In genomic region chr15:66701422-66702034, GRCh38 we compare ENCODE assay signal across 8 cellular contexts. TPM values are rescaled to one million over a fixed set of nuclear protein-coding genes. Genes with fewer than 3 reads are reported as not detected.
DNase-seq lines count a peak whose midpoint lies in the region; ATAC-seq and TF ChIP-seq lines count a peak whose summit lies in the region.

No MANE protein-coding gene starts in this region.

- H3K4me3 ChIP-seq in AG10803 (ENCODE audit: low read length) = peak overlapping the region; percentile 70
- H3K4me3 ChIP-seq in choroid plexus epithelial cell (ENCODE audit: low read depth, low read length) = peak overlapping the region; percentile 71
- peak overlapping the region; percentile 54 to 68 (median 54) for H3K4me3 ChIP-seq in right lobe of liver

- H3K27me3 Mint-ChIP-seq in T-cell = peaks cover 14 to 25% of the 10 kb centered on the region in 2 donors
- peaks cover 40% of the 10 kb centered on the region for H3K27me3 Mint-ChIP-seq in stimulated activated naive CD8-positive, alpha-beta T cell treated with anti-CD3 and anti-CD28 coated beads, Interleukin-15, amount 100 ng/mL, for 72 hours

- H3K27ac Mint-ChIP-seq in T-cell = peak overlapping the region in 1 of 2 donors; percentile 11
- peak overlapping the region in 1 of 2 donors; percentile 19 for H3K27ac Mint-ChIP-seq in stimulated activated naive CD8-positive, alpha-beta T cell treated with anti-CD3 and anti-CD28 coated beads, Interleukin-15, amount 100 ng/mL, for 72 hours

- peak overlapping the region; percentile 84 to 95 (median 86) for H3K4me3 Mint-ChIP-seq in T-cell
- H3K4me3 Mint-ChIP-seq in stimulated activated naive CD8-positive, alpha-beta T cell treated with anti-CD3 and anti-CD28 coated beads, Interleukin-15, amount 100 ng/mL, for 72 hours = peak overlapping the region; percentile 85 to 100

- ATAC-seq in GM18868 (IDR thresholded peaks at IDR 0.05; ENCODE audit: unreplicated experiment) (peak; percentile 11), HG03354 (IDR thresholded peaks at IDR 0.05; ENCODE audit: poor library complexity, severe bottlenecking, unreplicated experiment) (peak; percentile 54), T-cell (replicated peaks in 1 of 4) (peak; percentile 35 to 50 (median 44)), right lobe of liver (peak; percentile 47 to 64 (median 54)), GM18517 (IDR thresholded peaks at IDR 0.05; ENCODE audit: unreplicated experiment) (no peak)
- peak; percentile 56 for ATAC-seq in stimulated activated naive CD8-positive, alpha-beta T cell treated with anti-CD3 and anti-CD28 coated beads, Interleukin-15, amount 100 ng/mL, for 72 hours

- CTCF ChIA-PET in T-cell (lab: Charles Lee) = interaction anchor here in 1 of 2 donors (0.7 kb wide), 1 partner anchor 159 kb away, joined by 8 read pairs; no protein-coding TSS in a partner anchor

- H3K27ac ChIP-seq in right lobe of liver = peak overlapping the region; percentile 68 to 88 (median 82)

- peaks cover 0 to 12% (median 0%) of the 10 kb centered on the region in 4 donors for H3K4me1 ChIP-seq in right lobe of liver

- H3K9me3 ChIP-seq in right lobe of liver = no peaks in the 10 kb centered on the region

- intact Hi-C loops in right lobe of liver (cut with DNase I) = loop anchor here (10.0 kb wide), 2 partner anchors 63 to 73 kb away; no protein-coding TSS in a partner anchor

- TF ChIP-seq POLR2A in right lobe of liver (IDR thresholded peaks at IDR 0.05) = no peak

- peaks cover 16 to 24% (median 22%) of the 10 kb centered on the region in 3 donors for H3K4me1 Mint-ChIP-seq in T-cell
- H3K4me1 Mint-ChIP-seq in stimulated activated naive CD8-positive, alpha-beta T cell treated with anti-CD3 and anti-CD28 coated beads, Interleukin-15, amount 100 ng/mL, for 72 hours = peaks cover 25% of the 10 kb centered on the region

- POLR2A ChIA-PET in T-cell (lab: Charles Lee) = no interaction called here

- no peaks in the 10 kb centered on the region for H3K27me3 ChIP-seq in right lobe of liver

- TF ChIP-seq CTCF in AG10803 (conservative IDR thresholded peaks at IDR 0.05; ENCODE audit: low read length) (no peak), choroid plexus epithelial cell (conservative IDR thresholded peaks at IDR 0.05; ENCODE audit: low read depth, low read length) (no peak), right lobe of liver (IDR thresholded peaks at IDR 0.05) (no peak)

- DNase-seq in AG10803 (ENCODE audit: low read depth) (no peak), T-cell (peak in 17 of 34 experiments; percentile 4 to 51 (median 20)), choroid plexus epithelial cell (ENCODE audit: low read depth) (no peak), right lobe of liver (peak; percentile 63 to 84 (median 79))
- peak; percentile 48 to 64 for DNase-seq in stimulated activated naive CD8-positive, alpha-beta T cell treated with anti-CD3 and anti-CD28 coated beads, Interleukin-15, amount 100 ng/mL, for 72 hours

- no peaks in the 10 kb centered on the region for H3K36me3 ChIP-seq in right lobe of liver

- H3K9me3 Mint-ChIP-seq in T-cell = no peaks in the 10 kb centered on the region
- no peaks in the 10 kb centered on the region for H3K9me3 Mint-ChIP-seq in stimulated activated naive CD8-positive, alpha-beta T cell treated with anti-CD3 and anti-CD28 coated beads, Interleukin-15, amount 100 ng/mL, for 72 hours

- no peaks in the 10 kb centered on the region for H3K36me3 Mint-ChIP-seq in T-cell

- WGBS in right lobe of liver (ENCODE audit: insufficient coverage, low coverage, low lambda C conversion rate, missing lambda C conversion rate) = 0% methylated on average over 29 of the region's 48 CpGs

RNA-seq across cellular contexts. Expression of gene SMAD6, which starts 0.5 kb away (rescaled TPM):
- total RNA-seq in T-cell (under 1 TPM; 0.13 to 0.55 (median 0.33) TPM), right lobe of liver (10 to 100 TPM; 10.5 to 17.2 (median 12.3) TPM)

Comparison
In these comparisons a context has a peak if more than half of its experiments do, and no peak if none do; other contexts are left out.
1. DNase-seq: peak in right lobe of liver (3 of 3) and stimulated activated naive CD8-positive, alpha-beta T cell treated with anti-CD3 and anti-CD28 coated beads, Interleukin-15, amount 100 ng/mL, for 72 hours (2 of 2); none in AG10803 (single experiment) and choroid plexus epithelial cell (single experiment).
2. RNA of gene SMAD6, which starts 0.5 kb away (total RNA-seq): 10.5 to 17.2 TPM in right lobe of liver; 0.13 to 0.55 TPM in T-cell; every median in the first group is over 4 times any median in the second.
3. Peak in every context shown above with its lines, with median percentiles within 50 percentile points of each other: H3K4me3 ChIP-seq.